9 cellular contexts compared by ENCODE assay signal in genomic region chr2:68387408-68388350, GRCh38. TPM values are rescaled to one million over a fixed set of nuclear protein-coding genes. Genes with fewer than 3 reads are reported as not detected.
DNase-seq lines count a peak whose midpoint lies in the region; ATAC-seq and TF ChIP-seq lines count a peak whose summit lies in the region.
"Had no signal": no experiment of that assay in that cellular context is flagged by ENCODE, and none has a peak within 500 bp of the region (broad histone marks: within the 10 kb centered on the region; RNA-seq: fewer than 3 reads in every experiment).

No MANE protein-coding gene starts in this region.

- H3K4me3 Mint-ChIP-seq in IgD-negative memory B cell, result peak overlapping the region; percentile 38 to 93 (median 63)
- H3K4me3 Mint-ChIP-seq in effector memory CD8-positive, alpha-beta T cell, result peak overlapping the region; percentile 67 to 82

- H3K4me3 ChIP-seq in GM12865 (ENCODE audit: low read depth, low read length), result peak overlapping the region; percentile 74
- H3K4me3 ChIP-seq: heart left ventricle had no signal

- no peak for TF ChIP-seq CTCF in GM12865 (IDR thresholded peaks at IDR 0.05; ENCODE audit: insufficient read depth, low read depth, low read length, missing control alignments)

- H3K36me3 Mint-ChIP-seq in IgD-negative memory B cell, result peaks cover 20% of the 10 kb centered on the region
- H3K36me3 Mint-ChIP-seq in effector memory CD8-positive, alpha-beta T cell (ENCODE audit: insufficient read depth), result peaks cover 77% of the 10 kb centered on the region

- peak overlapping the region; percentile 74 to 99 (median 97) for H3K27ac Mint-ChIP-seq in IgD-negative memory B cell
- H3K27ac Mint-ChIP-seq in effector memory CD8-positive, alpha-beta T cell, result peak overlapping the region; percentile 92 to 95

- no peaks in the 10 kb centered on the region for H3K27me3 Mint-ChIP-seq in IgD-negative memory B cell
- no peaks in the 10 kb centered on the region for H3K27me3 Mint-ChIP-seq in effector memory CD8-positive, alpha-beta T cell

- H3K9me3 Mint-ChIP-seq in IgD-negative memory B cell, result no peaks in the 10 kb centered on the region
- H3K9me3 Mint-ChIP-seq in effector memory CD8-positive, alpha-beta T cell, result no peaks in the 10 kb centered on the region

- DNase-seq in GM12865 (ENCODE audit: low read depth) (peak; percentile 89), COLO829 (ENCODE audit: low spot score) (no peak), GDM1 (lab: John Stamatoyannopoulos, UW) (no peak), NCI-H146 treated with DMSO at 0.1 percent for 48 hours (lab: John Stamatoyannopoulos, UW; ENCODE audit: unreplicated experiment) (no peak)
- DNase-seq in effector memory CD8-positive, alpha-beta T cell, result no peak
- DNase-seq: heart left ventricle had no signal

- peak; percentile 54 for ATAC-seq in GM21528 (IDR thresholded peaks at IDR 0.05; ENCODE audit: low FRiP score, unreplicated experiment)
- ATAC-seq in effector memory CD8-positive, alpha-beta T cell (replicated peaks), result peak; percentile 58
- ATAC-seq in GM21367 (IDR thresholded peaks at IDR 0.05; ENCODE audit: unreplicated experiment), result no peak

- H3K4me1 Mint-ChIP-seq in IgD-negative memory B cell, result peaks cover 59 to 82% (median 77%) of the 10 kb centered on the region in 3 donors
- H3K4me1 Mint-ChIP-seq in effector memory CD8-positive, alpha-beta T cell (ENCODE audit: low read depth in 2 of 2), result peaks cover 66 to 81% of the 10 kb centered on the region in 2 donors

RNA-seq across cellular contexts. Expression of gene PLEK, which starts 22.6 kb away (rescaled TPM):
- 110 TPM for polyA plus RNA-seq in IgD-negative memory B cell
